ENCODE assay signal across 11 cellular contexts in the genomic region with DNA sequence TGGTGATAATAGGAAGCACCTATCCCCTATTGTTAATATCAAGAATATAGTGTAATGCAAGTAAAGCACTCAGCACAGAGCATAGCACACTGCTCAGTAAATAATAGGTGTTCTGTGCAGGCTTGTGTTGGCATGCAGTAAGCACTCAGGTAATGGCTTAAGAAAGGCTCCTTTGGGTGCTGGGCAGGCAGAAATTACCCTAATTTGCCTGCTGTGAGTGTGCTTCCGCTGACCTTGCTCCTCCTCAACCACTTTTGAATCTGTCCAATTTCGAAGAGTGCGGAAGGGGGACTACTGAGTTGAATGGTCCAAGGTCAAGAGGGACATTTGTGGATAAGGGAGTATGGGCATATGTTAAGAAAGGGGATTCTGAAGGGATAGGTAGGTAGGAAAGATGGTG. TPM values are rescaled to one million over a fixed set of nuclear protein-coding genes. Genes with fewer than 3 reads are reported as not detected.
A peak's percentile ranks its signal among the peaks of the same experiment; 100 is the strongest.
DNase-seq lines count a peak whose midpoint lies in the region; ATAC-seq and TF ChIP-seq lines count a peak whose summit lies in the region.
"Had no signal": no experiment of that assay in that cellular context is flagged by ENCODE, and none has a peak within 500 bp of the region (broad histone marks: within the 10 kb centered on the region; RNA-seq: fewer than 3 reads in every experiment).

No MANE protein-coding gene starts in this region.

- TF ChIP-seq CTCF in omental fat pad (IDR thresholded peaks at IDR 0.05), result no peak

- H3K27ac Mint-ChIP-seq in activated CD8-positive, alpha-beta memory T cell treated with anti-CD3 and anti-CD28 coated beads, Interleukin-2, amount 10 ng/mL, durations not matched to agents 7 days and 5 days, result peak overlapping the region; percentile 28
- peak overlapping the region; percentile 88 for H3K27ac Mint-ChIP-seq in T-helper 17 cell
- H3K27ac Mint-ChIP-seq in stimulated activated naive CD8-positive, alpha-beta T cell treated with anti-CD3 and anti-CD28 coated beads, Interleukin-15, amount 100 ng/mL, for 72 hours, result peak overlapping the region in 1 of 2 donors; percentile 2

- CTCF ChIA-PET in activated CD8-positive, alpha-beta memory T cell treated with anti-CD3 and anti-CD28 coated beads, Interleukin-2, amount 10 ng/mL, durations not matched to agents 7 days and 5 days (lab: Charles Lee), result interaction anchor here (0.6 to 2.0 kb wide), 7 partner anchors 9 to 158 kb away, joined by 3 to 13 read pairs (median 3); no protein-coding TSS in a partner anchor

- DNase-seq in activated CD8-positive, alpha-beta memory T cell treated with anti-CD3 and anti-CD28 coated beads, Interleukin-2, amount 10 ng/mL, durations not matched to agents 7 days and 5 days, result no peak
- no peak for DNase-seq in activated CD8-positive, alpha-beta memory T cell treated with anti-CD3 and anti-CD28 coated beads, Interleukin-2, amount 50 U/mL, for 48 hours
- no peak for DNase-seq in T-helper 17 cell
- no peak for DNase-seq in left ventricle myocardium superior
- DNase-seq in stimulated activated naive CD8-positive, alpha-beta T cell treated with anti-CD3 and anti-CD28 coated beads, Interleukin-15, amount 100 ng/mL, for 72 hours, result no peak
- no peak for DNase-seq in NCI-H2196 (lab: John Stamatoyannopoulos, UW; ENCODE audit: unreplicated experiment)
- DNase-seq in AG20443 (ENCODE audit: low spot score), result no peak
- no peak for DNase-seq in omental fat pad (ENCODE audit: low spot score)
- DNase-seq: esophagus squamous epithelium, islet precursor cell had no signal

- peaks cover 62% of the 10 kb centered on the region for H3K36me3 Mint-ChIP-seq in activated CD8-positive, alpha-beta memory T cell treated with anti-CD3 and anti-CD28 coated beads, Interleukin-2, amount 10 ng/mL, durations not matched to agents 7 days and 5 days
- peaks cover 8% of the 10 kb centered on the region for H3K36me3 Mint-ChIP-seq in T-helper 17 cell (ENCODE audit: low read depth)

- H3K9me3 Mint-ChIP-seq in activated CD8-positive, alpha-beta memory T cell treated with anti-CD3 and anti-CD28 coated beads, Interleukin-2, amount 10 ng/mL, durations not matched to agents 7 days and 5 days (ENCODE audit: low read depth), result no peaks in the 10 kb centered on the region
- H3K9me3 Mint-ChIP-seq in stimulated activated naive CD8-positive, alpha-beta T cell treated with anti-CD3 and anti-CD28 coated beads, Interleukin-15, amount 100 ng/mL, for 72 hours, result no peaks in the 10 kb centered on the region

- ATAC-seq in activated CD8-positive, alpha-beta memory T cell treated with anti-CD3 and anti-CD28 coated beads, Interleukin-2, amount 10 ng/mL, durations not matched to agents 7 days and 5 days, result no peak
- ATAC-seq in T-helper 17 cell, result no peak
- ATAC-seq in left ventricle myocardium superior, result peak; percentile 3
- ATAC-seq in stimulated activated naive CD8-positive, alpha-beta T cell treated with anti-CD3 and anti-CD28 coated beads, Interleukin-15, amount 100 ng/mL, for 72 hours, result peak; percentile 35
- ATAC-seq in omental fat pad (ENCODE audit: low FRiP score), result no peak

- H3K4me1 Mint-ChIP-seq in activated CD8-positive, alpha-beta memory T cell treated with anti-CD3 and anti-CD28 coated beads, Interleukin-2, amount 10 ng/mL, durations not matched to agents 7 days and 5 days, result peaks cover 20% of the 10 kb centered on the region
- H3K4me1 Mint-ChIP-seq in T-helper 17 cell, result peaks cover 45% of the 10 kb centered on the region
- H3K4me1 Mint-ChIP-seq in stimulated activated naive CD8-positive, alpha-beta T cell treated with anti-CD3 and anti-CD28 coated beads, Interleukin-15, amount 100 ng/mL, for 72 hours, result peaks cover 50% of the 10 kb centered on the region

- no peaks in the 10 kb centered on the region for H3K9me3 ChIP-seq in T-helper 17 cell (ENCODE audit: control insufficient read depth, low read length, poor library complexity, severe bottlenecking)
- H3K9me3 ChIP-seq: esophagus squamous epithelium, prostate gland had no signal

- H3K4me3 Mint-ChIP-seq in activated CD8-positive, alpha-beta memory T cell treated with anti-CD3 and anti-CD28 coated beads, Interleukin-2, amount 10 ng/mL, durations not matched to agents 7 days and 5 days, result no peak overlapping the region
- H3K4me3 Mint-ChIP-seq in T-helper 17 cell, result peak overlapping the region; percentile 59
- H3K4me3 Mint-ChIP-seq in stimulated activated naive CD8-positive, alpha-beta T cell treated with anti-CD3 and anti-CD28 coated beads, Interleukin-15, amount 100 ng/mL, for 72 hours, result no peak overlapping the region

- H3K27me3 Mint-ChIP-seq in activated CD8-positive, alpha-beta memory T cell treated with anti-CD3 and anti-CD28 coated beads, Interleukin-2, amount 10 ng/mL, durations not matched to agents 7 days and 5 days, result no peaks in the 10 kb centered on the region
- no peaks in the 10 kb centered on the region for H3K27me3 Mint-ChIP-seq in T-helper 17 cell
- H3K27me3 Mint-ChIP-seq in stimulated activated naive CD8-positive, alpha-beta T cell treated with anti-CD3 and anti-CD28 coated beads, Interleukin-15, amount 100 ng/mL, for 72 hours, result no peaks in the 10 kb centered on the region

- intact Hi-C loops in left ventricle myocardium superior (cut with micrococcal nuclease), result no loop called here

RNA-seq across cellular contexts. Expression of gene SRSF3, which starts 15.4 kb away (rescaled TPM):
- total RNA-seq in activated CD8-positive, alpha-beta memory T cell treated with anti-CD3 and anti-CD28 coated beads, Interleukin-2, amount 10 ng/mL, durations not matched to agents 7 days and 5 days, result 100 to 1,000 TPM; 416 to 514 TPM
- total RNA-seq in T-helper 17 cell (100 to 1,000 TPM; 638 to 646 TPM), left ventricle myocardium superior (123 TPM), omental fat pad (100 to 1,000 TPM; 162 to 260 (median 189) TPM)

Comparison
In these comparisons a context has a peak if more than half of its experiments do, and no peak if none do; other contexts are left out.
1. ATAC-seq: peak in left ventricle myocardium superior (single experiment) and stimulated activated naive CD8-positive, alpha-beta T cell treated with anti-CD3 and anti-CD28 coated beads, Interleukin-15, amount 100 ng/mL, for 72 hours (single experiment); none in activated CD8-positive, alpha-beta memory T cell treated with anti-CD3 and anti-CD28 coated beads, Interleukin-2, amount 10 ng/mL, durations not matched to agents 7 days and 5 days (single experiment), T-helper 17 cell (single experiment) and omental fat pad (single experiment).